In the genomic region with DNA sequence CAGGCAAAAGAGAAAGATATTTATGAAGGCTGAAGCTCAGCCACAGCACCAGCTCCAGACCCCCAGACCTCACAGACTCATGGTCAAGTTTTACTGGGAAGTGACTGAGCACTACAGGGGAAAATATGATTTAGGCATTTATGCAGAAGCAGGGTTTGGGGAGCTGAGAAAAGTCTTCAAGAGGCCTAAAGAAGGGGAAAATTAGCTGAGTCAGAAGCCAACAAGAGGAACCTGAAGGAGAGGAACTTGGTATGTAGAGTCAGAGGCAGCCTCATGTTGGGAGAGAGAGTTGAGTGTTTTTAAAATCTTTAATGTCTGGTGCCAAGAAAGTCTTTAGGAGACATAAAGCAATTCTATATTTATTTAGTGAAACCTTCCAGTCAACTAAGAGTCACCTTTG, we compare ENCODE assay signal across 13 cellular contexts.
DNase-seq lines count a peak whose midpoint lies in the region; ATAC-seq, FAIRE-seq and TF ChIP-seq lines count a peak whose summit lies in the region.
"Had no signal": no experiment of that assay in that cellular context is flagged by ENCODE, and none has a peak within 500 bp of the region (broad histone marks: within the 10 kb centered on the region; RNA-seq: fewer than 3 reads in every experiment).

No MANE protein-coding gene starts in this region.

- SMC1A ChIA-PET in GM12878 (lab: Charles Lee; ENCODE audit: uncharacterized antibody, unreplicated experiment) = interaction anchor here (0.6 to 2.1 kb wide), 7 partner anchors 9 to 173 kb away, joined by 3 to 10 read pairs (median 3); no protein-coding TSS in a partner anchor

- intact Hi-C loops in GM12878 (cut with micrococcal nuclease; ENCODE audit: unreplicated experiment) = no loop called here
- intact Hi-C loops in lower lobe of right lung (cut with DNase I) = no loop called here
- intact Hi-C loops in tibial artery (cut with DNase I; ENCODE audit: low total_unique reads) = no loop called here

- no peaks in the 10 kb centered on the region for H3K36me3 ChIP-seq in GM12878 (ENCODE audit: control insufficient read depth in 2 of 2, insufficient read depth in 2 of 2, low read length in 1 of 2)
- H3K36me3 ChIP-seq in lower lobe of right lung = no peaks in the 10 kb centered on the region
- no peaks in the 10 kb centered on the region for H3K36me3 ChIP-seq in tibial artery

- no peaks in the 10 kb centered on the region for H3K79me2 ChIP-seq in GM12878 (ENCODE audit: control insufficient read depth, insufficient read depth, low read length)

- H3K9me3 ChIP-seq in GM12878 (replicated peaks; ENCODE audit: control insufficient read depth, insufficient read depth, low read length) (no peaks in the 10 kb centered on the region; the same call in 2 of the 3 replicates), lower lobe of right lung (no peaks in the 10 kb centered on the region), tibial artery (no peaks in the 10 kb centered on the region)

- TF ChIP-seq RAD21 in GM12878 (IDR thresholded peaks at IDR 0.05; ENCODE audit: insufficient read depth, low read depth, low read length) = no peak

- FAIRE-seq in GM12878 (lab: Jason Lieb, UNC) = no peak

- RAD21 ChIA-PET in GM12878 (lab: Charles Lee; ENCODE audit: unreplicated experiment) = interaction anchor here (1.7 kb wide), 1 partner anchor 112 kb away, joined by 3 read pairs; no protein-coding TSS in a partner anchor

- H3K27ac ChIP-seq in GM12878 (ENCODE audit: control insufficient read depth, insufficient read depth) (no peak overlapping the region; the same call in 1 of the 2 replicates), lower lobe of right lung (peak overlapping the region; percentile 86), tibial artery (peak overlapping the region; percentile 17 to 70)

- no peak overlapping the region for H3K4me2 ChIP-seq in GM12878 (ENCODE audit: control insufficient read depth, insufficient read depth)

- H3K27me3 ChIP-seq in GM12878 (replicated peaks in 1 of 2; ENCODE audit: control insufficient read depth in 2 of 2, insufficient read depth in 2 of 2, low read length in 1 of 2) = no peaks in the 10 kb centered on the region
- no peaks in the 10 kb centered on the region for H3K27me3 ChIP-seq in lower lobe of right lung (ENCODE audit: low read depth)
- no peaks in the 10 kb centered on the region for H3K27me3 ChIP-seq in tibial artery

- in situ Hi-C loops in GM12878 (cut with MboI) = no loop called here

- H3K4me1 ChIP-seq in GM12878 (ENCODE audit: control insufficient read depth, insufficient read depth, low read length) = peaks cover 35% of the 10 kb centered on the region
- H3K4me1 ChIP-seq in lower lobe of right lung = peaks cover 42% of the 10 kb centered on the region
- peaks cover 0 to 45% (median 15%) of the 10 kb centered on the region in 4 donors for H3K4me1 ChIP-seq in tibial artery

- ATAC-seq in GM12878 (no peak), lower lobe of right lung (peak; percentile 61 to 71), GM18873 (IDR thresholded peaks at IDR 0.05; ENCODE audit: low FRiP score, unreplicated experiment) (no peak)
- ATAC-seq: activated T-cell treated with anti-CD3 and anti-CD28 coated beads, Interleukin-2, amount 50 U/mL, for 72 hours; HCT116; naive thymus-derived CD8-positive, alpha-beta T cell had no signal

- TF ChIP-seq POLR2A in GM12878 (IDR thresholded peaks at IDR 0.05; ENCODE audit: low read depth, low read length) = no peak

- TF ChIP-seq CTCF in GM12878 (IDR thresholded peaks at IDR 0.05 in 2 of 3, conservative IDR thresholded peaks at IDR 0.05 in 1 of 3; ENCODE audit: control insufficient read depth in 2 of 3, extremely low read depth in 1 of 3, insufficient read depth in 1 of 3, low read depth in 3 of 3, low read length in 3 of 3) (no peak), lower lobe of right lung (IDR thresholded peaks at IDR 0.05) (no peak), tibial artery (IDR thresholded peaks at IDR 0.05) (no peak)

- H4K20me1 ChIP-seq in GM12878 (ENCODE audit: control insufficient read depth, insufficient read depth) = no peaks in the 10 kb centered on the region

- no peak overlapping the region for H2AFZ ChIP-seq in GM12878 (ENCODE audit: control insufficient read depth, low read depth, low read length)

- CTCF ChIA-PET in GM12878 (lab: Yijun Ruan, JAX) = interaction anchor here (1.0 to 1.4 kb wide), 2 partner anchors 89 to 112 kb away, joined by 3 to 4 read pairs; no protein-coding TSS in a partner anchor

- BruUV-seq in GM12878 (replicated peaks; lab: Mats Ljungman, UMichigan) = no TSS peak

- H3K9ac ChIP-seq in GM12878 (ENCODE audit: control insufficient read depth, insufficient read depth, low read length) = no peak overlapping the region

- H3K4me3 ChIP-seq in GM12878 (no peak overlapping the region), lower lobe of right lung (no peak overlapping the region), tibial artery (no peak overlapping the region)

- POLR2A ChIA-PET in GM12878 (lab: Charles Lee) = interaction anchor here (2.6 kb wide), 1 partner anchor 9 kb away, joined by 7 read pairs; no protein-coding TSS in a partner anchor

- TF ChIP-seq EP300 in GM12878 (IDR thresholded peaks at IDR 0.05; ENCODE audit: borderline replicate concordance in 1 of 2, control insufficient read depth in 1 of 2, low read depth in 2 of 2, low read length in 2 of 2) = no peak

- DNase-seq in MV-4-11 (lab: John Stamatoyannopoulos, UW) (peak; percentile 74), GM12878 (ENCODE audit: low read depth, low spot score) (no peak), lower lobe of right lung (no peak), tibial artery (no peak), 8988T (no peak), NCI-H2107 treated with DMSO at 0.1 percent for 48 hours (lab: John Stamatoyannopoulos, UW; ENCODE audit: unreplicated experiment) (no peak)
- DNase-seq: activated T-cell treated with anti-CD3 and anti-CD28 coated beads, Interleukin-2, amount 50 U/mL, for 72 hours; MM.1S; NCI-H69; stimulated activated CD4-positive, alpha-beta T cell treated with anti-CD3 and anti-CD28 coated beads, Interleukin-2, amount 100 ng/mL, for 24 hours had no signal

TF ChIP-seq in GM12878, 131 proteins besides CTCF, POLR2A, EP300 and RAD21:
- peak; percentile 25; the same call in 1 of the 2 replicates for TF ChIP-seq SPI1 (IDR thresholded peaks at IDR 0.05; ENCODE audit: borderline replicate concordance, insufficient read depth, low read depth, low read length)
- no peak for TF ChIP-seq HDAC2 (IDR thresholded peaks at IDR 0.05)

Comparison
In these comparisons a context has a peak if more than half of its experiments do, and no peak if none do; other contexts are left out.
1. ATAC-seq: peak in lower lobe of right lung (2 of 2); none in GM12878 (single experiment) and GM18873 (single experiment).